14 cellular contexts compared by ENCODE assay signal in the genomic region with DNA sequence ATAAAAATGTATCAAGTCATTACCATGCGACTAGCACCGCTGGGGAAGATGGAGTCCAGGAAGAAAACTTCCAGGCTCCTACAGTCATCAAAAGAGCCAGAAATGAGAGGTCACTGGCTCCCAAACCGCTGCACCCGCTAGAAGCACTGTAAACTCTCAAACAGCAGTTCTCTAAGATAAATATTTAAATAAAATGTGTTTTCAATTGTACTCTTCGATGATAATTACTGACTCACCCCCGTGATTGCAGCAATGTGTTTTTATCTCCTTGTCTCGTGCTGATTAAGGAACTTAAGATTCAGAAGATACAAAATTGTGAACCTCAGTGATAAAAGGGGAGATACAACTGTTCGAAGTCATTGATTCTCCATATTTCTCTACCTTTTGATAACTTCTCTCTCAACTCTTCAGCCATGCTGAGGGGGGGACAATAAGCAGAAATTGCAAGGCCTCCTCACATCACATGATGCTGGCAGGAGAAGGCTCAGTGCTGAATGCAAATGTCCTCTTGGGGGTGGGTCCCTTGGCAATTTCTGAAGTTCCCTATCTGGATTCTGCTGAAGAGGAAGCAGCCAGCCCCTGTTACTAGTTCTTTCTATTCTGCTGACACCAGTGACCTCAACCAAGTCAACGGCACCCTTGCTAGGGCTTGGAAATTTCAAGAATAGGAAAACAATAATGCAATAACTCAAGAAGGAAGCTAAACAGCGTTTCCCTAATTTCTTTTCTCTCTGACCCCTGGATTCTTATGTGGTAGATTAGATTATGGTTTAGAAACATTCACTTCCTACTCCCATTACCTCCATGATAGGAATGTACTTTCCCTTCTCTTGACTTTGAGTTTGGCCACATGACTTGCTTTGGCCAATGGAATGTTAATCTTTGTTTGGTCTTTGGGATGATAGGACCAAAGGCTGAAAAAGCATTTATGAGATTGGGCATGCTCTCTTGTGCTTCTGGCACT. TPM values are rescaled to one million over a fixed set of nuclear protein-coding genes. Genes with fewer than 3 reads are reported as not detected.
DNase-seq lines count a peak whose midpoint lies in the region; ATAC-seq and TF ChIP-seq lines count a peak whose summit lies in the region.
"Had no signal": no experiment of that assay in that cellular context is flagged by ENCODE, and none has a peak within 500 bp of the region (broad histone marks: within the 10 kb centered on the region; RNA-seq: fewer than 3 reads in every experiment).

No MANE protein-coding gene starts in this region.

- CTCF ChIA-PET in activated CD8-positive, alpha-beta T cell treated with anti-CD3 and anti-CD28 coated beads, Interleukin-2, amount 10 ng/mL, durations not matched to agents 7 days and 5 days (lab: Charles Lee) = no interaction called here

- H3K4me3 ChIP-seq in mucosa of descending colon = no peak overlapping the region
- H3K4me3 ChIP-seq in SJCRH30 = no peak overlapping the region

- peaks cover 17% of the 10 kb centered on the region for H3K9me3 Mint-ChIP-seq in dendritic cell treated with granulocyte-macrophage colony-stimulating factor and Interleukin-4, amounts not matched to agents 40 ng/mL and 50 ng/mL, for 4 days
- no peaks in the 10 kb centered on the region for H3K9me3 Mint-ChIP-seq in activated CD8-positive, alpha-beta T cell treated with anti-CD3 and anti-CD28 coated beads, Interleukin-2, amount 10 ng/mL, durations not matched to agents 7 days and 5 days (ENCODE audit: insufficient read depth)
- H3K9me3 Mint-ChIP-seq: activated CD8-positive, alpha-beta T cell treated with anti-CD3 and anti-CD28 coated beads for 36 hours had no signal

- H3K4me1 ChIP-seq in mucosa of descending colon (ENCODE audit: low read depth) = no peaks in the 10 kb centered on the region
- no peaks in the 10 kb centered on the region for H3K4me1 ChIP-seq in SJCRH30
- H3K4me1 ChIP-seq: parathyroid adenoma had no signal

- ATAC-seq in mucosa of descending colon = peak; percentile 37
- ATAC-seq in activated CD8-positive, alpha-beta T cell treated with anti-CD3 and anti-CD28 coated beads, Interleukin-2, amount 10 ng/mL, durations not matched to agents 7 days and 5 days = no peak
- ATAC-seq: activated CD8-positive, alpha-beta T cell treated with anti-CD3 and anti-CD28 coated beads for 36 hours had no signal

- H3K4me3 Mint-ChIP-seq in dendritic cell treated with granulocyte-macrophage colony-stimulating factor and Interleukin-4, amounts not matched to agents 40 ng/mL and 50 ng/mL, for 4 days = peak overlapping the region; percentile 30
- H3K4me3 Mint-ChIP-seq in activated CD8-positive, alpha-beta T cell treated with anti-CD3 and anti-CD28 coated beads, Interleukin-2, amount 10 ng/mL, durations not matched to agents 7 days and 5 days = no peak overlapping the region
- H3K4me3 Mint-ChIP-seq: activated CD8-positive, alpha-beta T cell treated with anti-CD3 and anti-CD28 coated beads for 36 hours; activated naive CD8-positive, alpha-beta T cell treated with anti-CD3 and anti-CD28 coated beads, Interleukin-2, amount 10 ng/mL, durations not matched to agents 7 days and 5 days; CD8-positive, alpha-beta memory T cell; endodermal cell had no signal

- no peaks in the 10 kb centered on the region for H3K36me3 Mint-ChIP-seq in dendritic cell treated with granulocyte-macrophage colony-stimulating factor and Interleukin-4, amounts not matched to agents 40 ng/mL and 50 ng/mL, for 4 days (ENCODE audit: low read depth)
- no peaks in the 10 kb centered on the region for H3K36me3 Mint-ChIP-seq in activated CD8-positive, alpha-beta T cell treated with anti-CD3 and anti-CD28 coated beads, Interleukin-2, amount 10 ng/mL, durations not matched to agents 7 days and 5 days (ENCODE audit: low read depth)

- peak overlapping the region; percentile 87 for H3K27ac Mint-ChIP-seq in dendritic cell treated with granulocyte-macrophage colony-stimulating factor and Interleukin-4, amounts not matched to agents 40 ng/mL and 50 ng/mL, for 4 days
- no peak overlapping the region for H3K27ac Mint-ChIP-seq in activated CD8-positive, alpha-beta T cell treated with anti-CD3 and anti-CD28 coated beads, Interleukin-2, amount 10 ng/mL, durations not matched to agents 7 days and 5 days
- H3K27ac Mint-ChIP-seq: activated CD8-positive, alpha-beta T cell treated with anti-CD3 and anti-CD28 coated beads for 36 hours; activated naive CD8-positive, alpha-beta T cell treated with anti-CD3 and anti-CD28 coated beads, Interleukin-2, amount 10 ng/mL, durations not matched to agents 7 days and 5 days; endodermal cell had no signal

- DNase-seq in AG20443 (ENCODE audit: low spot score) (peak; percentile 77), MV-4-11 (lab: John Stamatoyannopoulos, UW) (peak; percentile 77), mucosa of descending colon (peak in 1 of 3 donors; percentile 16), HPDE6-E6E7 (ENCODE audit: extremely low spot score) (no peak), GM19240 (ENCODE audit: insufficient read length, low spot score) (no peak), SJCRH30 (no peak)
- no peak for DNase-seq in activated CD8-positive, alpha-beta T cell treated with anti-CD3 and anti-CD28 coated beads, Interleukin-2, amount 10 ng/mL, durations not matched to agents 7 days and 5 days
- DNase-seq: activated CD8-positive, alpha-beta T cell treated with anti-CD3 and anti-CD28 coated beads for 36 hours; activated naive CD8-positive, alpha-beta T cell treated with anti-CD3 and anti-CD28 coated beads, Interleukin-2, amount 10 ng/mL, durations not matched to agents 7 days and 5 days; CD8-positive, alpha-beta memory T cell; endodermal cell; NCI-H2171 treated with DMSO at 0.1 percent for 48 hours had no signal

- no peaks in the 10 kb centered on the region for H3K27me3 Mint-ChIP-seq in dendritic cell treated with granulocyte-macrophage colony-stimulating factor and Interleukin-4, amounts not matched to agents 40 ng/mL and 50 ng/mL, for 4 days
- no peaks in the 10 kb centered on the region for H3K27me3 Mint-ChIP-seq in activated CD8-positive, alpha-beta T cell treated with anti-CD3 and anti-CD28 coated beads, Interleukin-2, amount 10 ng/mL, durations not matched to agents 7 days and 5 days (ENCODE audit: low read depth)
- H3K27me3 Mint-ChIP-seq: activated CD8-positive, alpha-beta T cell treated with anti-CD3 and anti-CD28 coated beads for 36 hours; activated naive CD8-positive, alpha-beta T cell treated with anti-CD3 and anti-CD28 coated beads, Interleukin-2, amount 10 ng/mL, durations not matched to agents 7 days and 5 days; CD8-positive, alpha-beta memory T cell had no signal

- H3K9me3 ChIP-seq in mucosa of descending colon = no peaks in the 10 kb centered on the region
- H3K9me3 ChIP-seq in SJCRH30 (replicated peaks) = no peaks in the 10 kb centered on the region

- no peak overlapping the region for H3K27ac ChIP-seq in SJCRH30
- H3K27ac ChIP-seq: parathyroid adenoma had no signal

- POLR2A ChIA-PET in activated CD8-positive, alpha-beta T cell treated with anti-CD3 and anti-CD28 coated beads, Interleukin-2, amount 10 ng/mL, durations not matched to agents 7 days and 5 days (lab: Charles Lee) = no interaction called here

- no peak for TF ChIP-seq CTCF in mucosa of descending colon (IDR thresholded peaks at IDR 0.05)

- no peaks in the 10 kb centered on the region for H3K27me3 ChIP-seq in SJCRH30

- no peaks in the 10 kb centered on the region for H3K36me3 ChIP-seq in mucosa of descending colon (ENCODE audit: low read depth)
- no peaks in the 10 kb centered on the region for H3K36me3 ChIP-seq in SJCRH30

- intact Hi-C loops in dendritic cell treated with granulocyte-macrophage colony-stimulating factor and Interleukin-4, amounts not matched to agents 40 ng/mL and 50 ng/mL, for 4 days (cut with micrococcal nuclease) = no loop called here
- intact Hi-C loops in mucosa of descending colon (cut with DNase I, micrococcal nuclease) = no loop called here

- H3K4me1 Mint-ChIP-seq in dendritic cell treated with granulocyte-macrophage colony-stimulating factor and Interleukin-4, amounts not matched to agents 40 ng/mL and 50 ng/mL, for 4 days (ENCODE audit: low read depth) = peaks cover 33% of the 10 kb centered on the region
- no peaks in the 10 kb centered on the region for H3K4me1 Mint-ChIP-seq in activated CD8-positive, alpha-beta T cell treated with anti-CD3 and anti-CD28 coated beads, Interleukin-2, amount 10 ng/mL, durations not matched to agents 7 days and 5 days (ENCODE audit: low read depth)

RNA-seq across cellular contexts. Expression of a gene that starts 46.0 kb away (rescaled TPM):
- 100 to 1,000 TPM; 133 to 217 (median 214) TPM for total RNA-seq in mucosa of descending colon
- total RNA-seq in activated CD8-positive, alpha-beta T cell treated with anti-CD3 and anti-CD28 coated beads, Interleukin-2, amount 10 ng/mL, durations not matched to agents 7 days and 5 days = 100 to 1,000 TPM; 120 to 122 TPM
- 21.6 and 24.8 TPM in 2 replicates for total RNA-seq in SJCRH30 (2014; rRNA removed; shearing (Covaris generic))

Comparison
In these comparisons a context has a peak if more than half of its experiments do, and no peak if none do; other contexts are left out.
1. DNase-seq: peak in AG20443 (single experiment) and MV-4-11 (single experiment); none in HPDE6-E6E7 (single experiment), activated CD8-positive, alpha-beta T cell treated with anti-CD3 and anti-CD28 coated beads, Interleukin-2, amount 10 ng/mL, durations not matched to agents 7 days and 5 days (single experiment), GM19240 (single experiment) and SJCRH30 (0 of 2).